29 cellular contexts compared by ENCODE assay signal in the genomic region with DNA sequence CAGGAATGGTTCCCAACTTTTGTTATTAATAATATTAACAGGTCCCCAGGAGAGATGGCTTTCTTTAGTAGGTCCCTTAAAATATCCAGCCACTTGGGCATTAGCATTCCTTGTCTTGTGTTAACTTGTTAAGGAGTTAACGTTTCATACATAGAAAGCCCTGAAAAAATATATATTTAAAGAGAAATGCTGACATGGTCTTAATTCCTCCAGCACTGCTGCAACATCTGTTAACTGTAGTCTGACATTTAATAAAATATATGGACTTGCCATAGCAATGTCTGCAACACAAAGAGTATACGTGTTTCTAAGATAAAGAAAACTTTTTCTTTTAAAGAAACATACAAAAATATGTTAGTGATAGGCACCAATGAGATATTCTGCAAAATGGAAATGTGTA. TPM values are rescaled to one million over a fixed set of nuclear protein-coding genes. Genes with fewer than 3 reads are reported as not detected.
"Had no signal": no experiment of that assay in that cellular context is flagged by ENCODE, and none has a peak within 500 bp of the region (broad histone marks: within the 10 kb centered on the region; RNA-seq: fewer than 3 reads in every experiment).

No MANE protein-coding gene starts in this region.

- H3K4me1 Mint-ChIP-seq: mesothelial cell of epicardium, naive B cell had no signal

- H3K27me3 ChIP-seq: pancreas, sigmoid colon, spleen, suprapubic skin, tibial artery, uterus had no signal

- H3K36me3 ChIP-seq: left ventricle myocardium inferior, pancreas, prostate gland, sigmoid colon, spleen, suprapubic skin, thoracic aorta, tibial artery, uterus had no signal

- H3K4me1 ChIP-seq: left ventricle myocardium inferior, prostate gland, sigmoid colon, spleen, suprapubic skin, uterus had no signal

- H3K4me3 Mint-ChIP-seq: immature natural killer cell; mesothelial cell of epicardium; naive B cell; natural killer cell; stimulated activated effector memory CD8-positive, alpha-beta T cell treated with anti-CD3 and anti-CD28 coated beads, Interleukin-12 subunit alpha, Interleukin-12 subunit beta, amount 100 ng/mL, for 72 hours; stimulated activated naive CD8-positive, alpha-beta T cell treated with anti-CD3 and anti-CD28 coated beads, Interleukin-15, Interleukin-2, amounts not matched to agents 100 ng/mL and 50 ng/mL, for 24 hours had no signal

- H3K36me3 Mint-ChIP-seq: immature natural killer cell; mesothelial cell of epicardium; naive B cell; natural killer cell; stimulated activated effector memory CD8-positive, alpha-beta T cell treated with anti-CD3 and anti-CD28 coated beads, Interleukin-12 subunit alpha, Interleukin-12 subunit beta, amount 100 ng/mL, for 72 hours had no signal

- H3K9me3 ChIP-seq: left ventricle myocardium inferior, pancreas, prostate gland, sigmoid colon, spleen, suprapubic skin, thoracic aorta, tibial artery, uterus had no signal

- H3K4me3 ChIP-seq: left ventricle myocardium inferior, lung, pancreas, prostate gland, sigmoid colon, spleen, suprapubic skin, thoracic aorta, tibial artery, uterus had no signal

- H3K27ac ChIP-seq: left ventricle myocardium inferior, pancreas, prostate gland, sigmoid colon, spleen, suprapubic skin, thoracic aorta, tibial artery, uterus had no signal

- H3K27ac Mint-ChIP-seq: immature natural killer cell; mesothelial cell of epicardium; naive B cell; natural killer cell; stimulated activated effector memory CD8-positive, alpha-beta T cell treated with anti-CD3 and anti-CD28 coated beads, Interleukin-12 subunit alpha, Interleukin-12 subunit beta, amount 100 ng/mL, for 72 hours; stimulated activated naive CD8-positive, alpha-beta T cell treated with anti-CD3 and anti-CD28 coated beads, Interleukin-15, Interleukin-2, amounts not matched to agents 100 ng/mL and 50 ng/mL, for 24 hours had no signal

- H3K9me3 Mint-ChIP-seq: immature natural killer cell; natural killer cell; stimulated activated effector memory CD8-positive, alpha-beta T cell treated with anti-CD3 and anti-CD28 coated beads, Interleukin-12 subunit alpha, Interleukin-12 subunit beta, amount 100 ng/mL, for 72 hours; stimulated activated naive CD8-positive, alpha-beta T cell treated with anti-CD3 and anti-CD28 coated beads, Interleukin-15, Interleukin-2, amounts not matched to agents 100 ng/mL and 50 ng/mL, for 24 hours had no signal

- ATAC-seq: left colon; natural killer cell; pancreas; right cardiac atrium; stimulated activated effector memory CD8-positive, alpha-beta T cell treated with anti-CD3 and anti-CD28 coated beads, Interleukin-12 subunit alpha, Interleukin-12 subunit beta, amount 100 ng/mL, for 72 hours had no signal

- DNase-seq: hippocampal formation; immature natural killer cell; kidney; left colon; left ventricle myocardium inferior; mesendoderm; naive B cell; natural killer cell; pancreas; posterior cingulate gyrus; retina; right cardiac atrium; sigmoid colon; small intestine; spleen; stimulated activated CD4-positive, alpha-beta T cell treated with anti-CD3 and anti-CD28 coated beads, Interleukin-4, amount 100 ng/mL, for 24 hours; stimulated activated naive CD4-positive, alpha-beta T cell; tibial artery; trophoblast cell; uterus had no signal

RNA-seq across cellular contexts. Expression of a gene that starts 10.0 kb away (rescaled TPM):
- total RNA-seq: mononuclear cell, natural killer cell had no signal
- polyA plus RNA-seq: immature natural killer cell, neural cell had no signal
